In the genomic region with DNA sequence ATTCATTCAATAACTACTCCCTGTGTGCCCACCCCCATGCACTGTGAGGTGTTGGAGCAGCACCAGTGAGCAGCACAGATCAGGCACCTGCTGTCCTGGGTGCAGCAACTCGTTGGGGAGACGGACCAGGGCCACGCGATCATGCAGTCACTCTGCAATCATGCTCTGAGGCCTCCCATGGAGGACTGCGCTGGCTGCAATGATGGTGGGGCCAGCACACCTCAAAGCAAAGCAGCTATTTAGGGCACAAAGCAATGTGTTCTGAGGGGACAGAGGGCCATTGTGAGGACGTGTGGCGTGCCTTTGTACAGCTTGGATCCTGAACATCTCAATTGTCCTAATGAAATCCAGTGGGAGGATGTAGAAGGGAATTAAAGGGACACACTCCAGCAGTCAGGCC, we compare ENCODE assay signal across 16 cellular contexts.
"Had no signal": no experiment of that assay in that cellular context is flagged by ENCODE, and none has a peak within 500 bp of the region (broad histone marks: within the 10 kb centered on the region; RNA-seq: fewer than 3 reads in every experiment).

No MANE protein-coding gene starts in this region.

- H3K4me3 Mint-ChIP-seq: activated CD8-positive, alpha-beta T cell treated with anti-CD3 and anti-CD28 coated beads, Interleukin-2, amount 10 ng/mL, durations not matched to agents 7 days and 5 days; activated naive CD8-positive, alpha-beta T cell treated with anti-CD3 and anti-CD28 coated beads, Interleukin-2, amount 10 ng/mL, durations not matched to agents 7 days and 5 days; endodermal cell; nephron progenitor cell; stimulated activated effector memory CD8-positive, alpha-beta T cell treated with anti-CD3 and anti-CD28 coated beads, Interleukin-12 subunit alpha, Interleukin-12 subunit beta, amount 100 ng/mL, for 72 hours; WTC11 had no signal

- H3K36me3 ChIP-seq: breast epithelium had no signal

- H3K4me1 Mint-ChIP-seq: endodermal cell had no signal

- DNase-seq: activated CD4-positive, alpha-beta T cell treated with anti-CD3 and anti-CD28 coated beads for 48 hours; activated CD8-positive, alpha-beta memory T cell treated with anti-CD3 and anti-CD28 coated beads, Interleukin-2, amount 50 U/mL, for 4 hours; activated CD8-positive, alpha-beta T cell treated with anti-CD3 and anti-CD28 coated beads, Interleukin-2, amount 10 ng/mL, durations not matched to agents 7 days and 5 days; activated naive CD4-positive, alpha-beta T cell; activated naive CD8-positive, alpha-beta T cell treated with anti-CD3 and anti-CD28 coated beads, Interleukin-2, amount 10 ng/mL, durations not matched to agents 7 days and 5 days; endodermal cell; left ventricle myocardium superior; mesenchymal stem cell; nephron progenitor cell; stimulated activated CD4-positive, alpha-beta T cell treated with anti-CD3 and anti-CD28 coated beads, Interleukin-12 subunit alpha, Interleukin-12 subunit beta, amount 100 ng/mL, for 4 hours; stimulated activated CD4-positive, alpha-beta T cell treated with anti-CD3 and anti-CD28 coated beads, Interleukin-2, amount 100 ng/mL, for 24 hours had no signal

- H3K4me1 ChIP-seq: ascending aorta, breast epithelium, tibial nerve had no signal

- H3K9me3 Mint-ChIP-seq: stimulated activated effector memory CD8-positive, alpha-beta T cell treated with anti-CD3 and anti-CD28 coated beads, Interleukin-12 subunit alpha, Interleukin-12 subunit beta, amount 100 ng/mL, for 72 hours had no signal

- H3K27ac Mint-ChIP-seq: activated CD8-positive, alpha-beta T cell treated with anti-CD3 and anti-CD28 coated beads, Interleukin-2, amount 10 ng/mL, durations not matched to agents 7 days and 5 days; activated naive CD8-positive, alpha-beta T cell treated with anti-CD3 and anti-CD28 coated beads, Interleukin-2, amount 10 ng/mL, durations not matched to agents 7 days and 5 days; endodermal cell; nephron progenitor cell; stimulated activated effector memory CD8-positive, alpha-beta T cell treated with anti-CD3 and anti-CD28 coated beads, Interleukin-12 subunit alpha, Interleukin-12 subunit beta, amount 100 ng/mL, for 72 hours; WTC11 had no signal

- H3K9me3 ChIP-seq: ascending aorta, breast epithelium, tibial nerve had no signal

- H3K27me3 ChIP-seq: ascending aorta, breast epithelium, tibial nerve had no signal

- H3K27ac ChIP-seq: ascending aorta, breast epithelium had no signal

- ATAC-seq: activated CD8-positive, alpha-beta T cell treated with anti-CD3 and anti-CD28 coated beads, Interleukin-2, amount 10 ng/mL, durations not matched to agents 7 days and 5 days; left ventricle myocardium superior; stimulated activated effector memory CD8-positive, alpha-beta T cell treated with anti-CD3 and anti-CD28 coated beads, Interleukin-12 subunit alpha, Interleukin-12 subunit beta, amount 100 ng/mL, for 72 hours; WTC11 had no signal

- H3K36me3 Mint-ChIP-seq: activated naive CD8-positive, alpha-beta T cell treated with anti-CD3 and anti-CD28 coated beads, Interleukin-2, amount 10 ng/mL, durations not matched to agents 7 days and 5 days; stimulated activated effector memory CD8-positive, alpha-beta T cell treated with anti-CD3 and anti-CD28 coated beads, Interleukin-12 subunit alpha, Interleukin-12 subunit beta, amount 100 ng/mL, for 72 hours had no signal

- H3K4me3 ChIP-seq: ascending aorta, breast epithelium, tibial nerve had no signal
